ENCODE assay signal across 4 cellular contexts in genomic region chr18:50220249-50220648, GRCh38. TPM values are rescaled to one million over a fixed set of nuclear protein-coding genes. Genes with fewer than 3 reads are reported as not detected.
"Had no signal": no experiment of that assay in that cellular context is flagged by ENCODE, and none has a peak within 500 bp of the region (broad histone marks: within the 10 kb centered on the region; RNA-seq: fewer than 3 reads in every experiment).

No MANE protein-coding gene starts in this region.

RNA-seq across cellular contexts. Expression of gene MYO5B, which starts 25.3 kb away (rescaled TPM):
- total RNA-seq: OCI-LY7 had no signal

RNA-seq across cellular contexts. Expression of gene CFAP53, which starts 46.0 kb away (rescaled TPM):
- total RNA-seq: PC-3, Right ventricle myocardium inferior, SJCRH30 had no signal
